In genomic region chrX:110318664-110318968, GRCh38 we compare ENCODE assay signal across 8 cellular contexts. TPM values are rescaled to one million over a fixed set of nuclear protein-coding genes. Genes with fewer than 3 reads are reported as not detected.
A peak's percentile ranks its signal among the peaks of the same experiment; 100 is the strongest.
DNase-seq lines count a peak whose midpoint lies in the region; ATAC-seq and FAIRE-seq lines count a peak whose summit lies in the region.

No MANE protein-coding gene starts in this region.

- peak overlapping the region; percentile 75 for H3K4me2 ChIP-seq in BLaER1
- H3K4me2 ChIP-seq in neuronal stem cell (ENCODE audit: insufficient read depth, low read length, poor library complexity, severe bottlenecking): peak overlapping the region; percentile 71

- no peak overlapping the region for H2BK120ac ChIP-seq in neuronal stem cell (ENCODE audit: low read depth, low read length)

- H4K20me1 ChIP-seq in BLaER1: peaks cover 32% of the 10 kb centered on the region

- H2BK12ac ChIP-seq in neuronal stem cell (ENCODE audit: low read length): no peak overlapping the region

- WGBS in neuronal stem cell (ENCODE audit: extremely low coverage in 2 of 2, insufficient read length in 2 of 2, insufficient replicate concordance in 1 of 2), 2 donors: no CpG with 5 or more reads among the region's 4 CpGs

- H3K36me3 ChIP-seq in BLaER1: no peaks in the 10 kb centered on the region
- no peaks in the 10 kb centered on the region for H3K36me3 ChIP-seq in neuronal stem cell (replicated peaks in 1 of 2; ENCODE audit: control insufficient read depth in 2 of 2, insufficient read depth in 2 of 2, low read length in 2 of 2)

- FAIRE-seq in HTR-8/SVneo (lab: Jason Lieb, UNC): no peak

- DNase-seq in NCI-H2196 treated with DMSO at 0.1 percent for 48 hours (lab: John Stamatoyannopoulos, UW; ENCODE audit: unreplicated experiment) (peak; percentile 3), neuronal stem cell (ENCODE audit: low spot score) (no peak), amniotic stem cell (lab: John Stamatoyannopoulos, UW) (no peak), HTR-8/SVneo (ENCODE audit: insufficient read length, low spot score) (no peak)
- DNase-seq in effector CD8-positive, alpha-beta T cell (lab: John Stamatoyannopoulos, UW): peak; percentile 1

- H2AK5ac ChIP-seq in neuronal stem cell (ENCODE audit: low read depth, low read length): no peak overlapping the region

- H4K8ac ChIP-seq in neuronal stem cell (ENCODE audit: low read depth, low read length): no peak overlapping the region

- H3K9me3 ChIP-seq in BLaER1 (no peaks in the 10 kb centered on the region; the same call in 1 of the 2 replicates), neuronal stem cell (replicated peaks in 1 of 2; ENCODE audit: control insufficient read depth in 2 of 2, insufficient read depth in 1 of 2, low read depth in 1 of 2, low read length in 2 of 2) (no peaks in the 10 kb centered on the region)

- H3K14ac ChIP-seq in neuronal stem cell (ENCODE audit: low read length): no peak overlapping the region

- H3K79me1 ChIP-seq in neuronal stem cell (ENCODE audit: low read depth, low read length): no peaks in the 10 kb centered on the region

- no peak overlapping the region for H2BK5ac ChIP-seq in neuronal stem cell (ENCODE audit: low read length)

- no peak overlapping the region for H2BK15ac ChIP-seq in neuronal stem cell (ENCODE audit: low read length)

- H3K27ac ChIP-seq in BLaER1 (peak overlapping the region; percentile 94), neuronal stem cell (replicated peaks; ENCODE audit: low read length) (no peak overlapping the region)

- no peak overlapping the region for H3K4ac ChIP-seq in neuronal stem cell (ENCODE audit: low read length)

- H3K9ac ChIP-seq in BLaER1: peak overlapping the region; percentile 89
- H3K9ac ChIP-seq in neuronal stem cell (ENCODE audit: low read depth, low read length, poor library complexity): no peak overlapping the region

- H2AFZ ChIP-seq in neuronal stem cell (ENCODE audit: low read length): peak overlapping the region; percentile 94

- H3K23ac ChIP-seq in neuronal stem cell (ENCODE audit: low read depth, low read length, poor library complexity): no peak overlapping the region

- H3K18ac ChIP-seq in neuronal stem cell (ENCODE audit: low read length): no peak overlapping the region

- H3K27me3 ChIP-seq in BLaER1 (peaks cover 71% of the 10 kb centered on the region), neuronal stem cell (ENCODE audit: control insufficient read depth in 3 of 3, insufficient read depth in 3 of 3, low read depth in 1 of 3, low read length in 3 of 3) (peaks cover 0 to 2% (median 0%) of the 10 kb centered on the region in 3 experiments)

- H4K91ac ChIP-seq in neuronal stem cell (ENCODE audit: low read depth, low read length, poor library complexity): no peak overlapping the region

- H3K4me1 ChIP-seq in BLaER1 (peaks cover 50% of the 10 kb centered on the region), neuronal stem cell (ENCODE audit: control insufficient read depth in 2 of 2, insufficient read depth in 1 of 2, low read depth in 1 of 2, low read length in 2 of 2) (peaks cover 0 to 2% of the 10 kb centered on the region in 2 donors)

- ATAC-seq in GM21390 (IDR thresholded peaks at IDR 0.05; ENCODE audit: unreplicated experiment) (peak; percentile 12), HG03439 (IDR thresholded peaks at IDR 0.05; ENCODE audit: unreplicated experiment) (no peak)

- H3K4me3 ChIP-seq in BLaER1 (peak overlapping the region; percentile 83), neuronal stem cell (ENCODE audit: low read length in 2 of 2) (peak overlapping the region; percentile 71 to 80)

RNA-seq across cellular contexts. Expression of gene AMMECR1, which starts 0.7 kb away (rescaled TPM):
- 8.7 TPM for polyA plus RNA-seq in neuronal stem cell (2013, experiment 1 of 2)
- 8.6 TPM for polyA plus RNA-seq in neuronal stem cell (2013, experiment 2 of 2)

RNA-seq across cellular contexts. Expression of gene RTL9, which starts 40.0 kb away (rescaled TPM):
- polyA plus RNA-seq in neuronal stem cell (2013, experiment 1 of 2): 0.15 TPM
- 0.10 TPM for polyA plus RNA-seq in neuronal stem cell (2013, experiment 2 of 2)

Comparison
In these comparisons a context has a peak if more than half of its experiments do, and no peak if none do; other contexts are left out.
1. DNase-seq: peak in NCI-H2196 treated with DMSO at 0.1 percent for 48 hours (single experiment) and effector CD8-positive, alpha-beta T cell (single experiment); none in neuronal stem cell (single experiment), amniotic stem cell (single experiment) and HTR-8/SVneo (single experiment).